1 cellular context compared by ENCODE assay signal in genomic region chr1:34149501-34149900, GRCh38.
TF ChIP-seq lines count a peak whose summit lies in the region.

No MANE protein-coding gene starts in this region.

TF ChIP-seq in WTC11, 78 proteins besides CTCF, POLR2A, EP300 and RAD21 (continued from another document):
- TF ChIP-seq MAX (CRISPR knock-in tag; IDR thresholded peaks at IDR 0.05): no peak
- TF ChIP-seq ZNF219 (CRISPR knock-in tag; IDR thresholded peaks at IDR 0.05; ENCODE audit: borderline replicate concordance): no peak
- no peak for TF ChIP-seq CBFB (CRISPR knock-in tag; IDR thresholded peaks at IDR 0.05; ENCODE audit: low read depth)
- TF ChIP-seq ZNF232 (CRISPR knock-in tag; IDR thresholded peaks at IDR 0.05): no peak
- TF ChIP-seq TP53 (CRISPR knock-in tag; IDR thresholded peaks at IDR 0.05): no peak
- no peak for TF ChIP-seq TEAD4 (CRISPR knock-in tag; IDR thresholded peaks at IDR 0.05)
- TF ChIP-seq GRHL2 (CRISPR knock-in tag; IDR thresholded peaks at IDR 0.05; ENCODE audit: insufficient replicate concordance, severe bottlenecking): no peak
- no peak for TF ChIP-seq ZNF317 (CRISPR knock-in tag; IDR thresholded peaks at IDR 0.05; ENCODE audit: borderline replicate concordance, low read depth)
- TF ChIP-seq ESRRA (CRISPR knock-in tag; IDR thresholded peaks at IDR 0.05; ENCODE audit: borderline replicate concordance): no peak
- TF ChIP-seq ZNF396 (CRISPR knock-in tag; IDR thresholded peaks at IDR 0.05; ENCODE audit: borderline replicate concordance): no peak
- no peak for TF ChIP-seq AR (CRISPR knock-in tag; IDR thresholded peaks at IDR 0.05)
- no peak for TF ChIP-seq ZNF425 (CRISPR knock-in tag; conservative IDR thresholded peaks at IDR 0.05)
- TF ChIP-seq NR3C1 (CRISPR knock-in tag; conservative IDR thresholded peaks at IDR 0.05; ENCODE audit: low read depth): no peak
- no peak for TF ChIP-seq MYBL2 (CRISPR knock-in tag; IDR thresholded peaks at IDR 0.05)
- TF ChIP-seq PREB (CRISPR knock-in tag; IDR thresholded peaks at IDR 0.05; ENCODE audit: borderline replicate concordance): no peak
- TF ChIP-seq E2F5 (CRISPR knock-in tag; IDR thresholded peaks at IDR 0.05): no peak
- TF ChIP-seq ZBTB43 (CRISPR knock-in tag; IDR thresholded peaks at IDR 0.05): no peak
